ENCODE assay signal across 1 cellular context in the genomic region with DNA sequence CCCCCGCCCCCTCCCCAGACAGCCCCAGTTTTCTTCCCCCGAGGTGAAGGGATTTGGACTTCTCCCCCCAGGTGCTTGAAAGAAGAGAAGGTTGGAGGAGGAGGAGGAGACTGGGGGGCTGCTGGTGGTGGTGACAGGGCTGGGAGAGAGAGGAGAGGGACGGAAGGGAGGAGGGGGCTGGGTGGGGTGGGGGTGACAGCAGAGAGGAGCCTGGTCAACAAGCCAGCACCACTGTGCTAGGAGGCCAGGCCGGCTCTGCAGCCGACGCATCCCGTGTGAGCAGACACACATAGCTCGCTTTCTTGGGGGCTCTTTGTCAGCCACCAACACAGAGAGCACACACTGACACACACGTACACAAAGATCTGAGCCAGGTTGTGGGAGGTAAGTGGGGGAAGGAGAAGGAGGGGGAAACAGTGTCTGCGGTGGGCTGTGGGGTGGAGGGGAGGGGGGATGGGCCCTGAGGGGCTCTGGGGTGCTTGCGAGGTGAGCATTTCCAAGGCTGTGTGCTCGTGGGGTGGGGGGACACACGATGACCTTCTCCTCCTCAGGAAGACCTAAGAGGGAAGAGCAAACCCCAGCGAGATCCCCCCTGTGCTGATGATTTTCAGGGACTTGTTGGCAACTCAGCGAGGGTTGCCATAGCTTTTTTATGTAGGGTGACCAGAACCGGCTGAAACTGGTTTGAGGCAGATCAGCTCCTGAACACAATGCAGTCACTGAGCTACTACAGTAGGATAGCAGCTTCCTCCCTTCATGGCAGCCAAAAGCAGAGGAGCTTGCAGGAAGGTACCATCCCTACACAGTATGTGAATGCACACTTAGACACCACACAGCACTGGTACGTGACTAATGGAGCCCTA.
TF ChIP-seq lines count a peak whose summit lies in the region.

A gene with protein sequence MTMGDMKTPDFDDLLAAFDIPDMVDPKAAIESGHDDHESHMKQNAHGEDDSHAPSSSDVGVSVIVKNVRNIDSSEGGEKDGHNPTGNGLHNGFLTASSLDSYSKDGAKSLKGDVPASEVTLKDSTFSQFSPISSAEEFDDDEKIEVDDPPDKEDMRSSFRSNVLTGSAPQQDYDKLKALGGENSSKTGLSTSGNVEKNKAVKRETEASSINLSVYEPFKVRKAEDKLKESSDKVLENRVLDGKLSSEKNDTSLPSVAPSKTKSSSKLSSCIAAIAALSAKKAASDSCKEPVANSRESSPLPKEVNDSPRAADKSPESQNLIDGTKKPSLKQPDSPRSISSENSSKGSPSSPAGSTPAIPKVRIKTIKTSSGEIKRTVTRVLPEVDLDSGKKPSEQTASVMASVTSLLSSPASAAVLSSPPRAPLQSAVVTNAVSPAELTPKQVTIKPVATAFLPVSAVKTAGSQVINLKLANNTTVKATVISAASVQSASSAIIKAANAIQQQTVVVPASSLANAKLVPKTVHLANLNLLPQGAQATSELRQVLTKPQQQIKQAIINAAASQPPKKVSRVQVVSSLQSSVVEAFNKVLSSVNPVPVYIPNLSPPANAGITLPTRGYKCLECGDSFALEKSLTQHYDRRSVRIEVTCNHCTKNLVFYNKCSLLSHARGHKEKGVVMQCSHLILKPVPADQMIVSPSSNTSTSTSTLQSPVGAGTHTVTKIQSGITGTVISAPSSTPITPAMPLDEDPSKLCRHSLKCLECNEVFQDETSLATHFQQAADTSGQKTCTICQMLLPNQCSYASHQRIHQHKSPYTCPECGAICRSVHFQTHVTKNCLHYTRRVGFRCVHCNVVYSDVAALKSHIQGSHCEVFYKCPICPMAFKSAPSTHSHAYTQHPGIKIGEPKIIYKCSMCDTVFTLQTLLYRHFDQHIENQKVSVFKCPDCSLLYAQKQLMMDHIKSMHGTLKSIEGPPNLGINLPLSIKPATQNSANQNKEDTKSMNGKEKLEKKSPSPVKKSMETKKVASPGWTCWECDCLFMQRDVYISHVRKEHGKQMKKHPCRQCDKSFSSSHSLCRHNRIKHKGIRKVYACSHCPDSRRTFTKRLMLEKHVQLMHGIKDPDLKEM (N-terminal part only) (plus strand): TSS at position 732 of the 863 bp plus-strand sequence. CDS start 53,411 bp downstream, outside the sequence.

TF ChIP-seq in GM23338, 12 proteins besides CTCF, POLR2A, EP300 and RAD21:
- TF ChIP-seq, protein P1, sequence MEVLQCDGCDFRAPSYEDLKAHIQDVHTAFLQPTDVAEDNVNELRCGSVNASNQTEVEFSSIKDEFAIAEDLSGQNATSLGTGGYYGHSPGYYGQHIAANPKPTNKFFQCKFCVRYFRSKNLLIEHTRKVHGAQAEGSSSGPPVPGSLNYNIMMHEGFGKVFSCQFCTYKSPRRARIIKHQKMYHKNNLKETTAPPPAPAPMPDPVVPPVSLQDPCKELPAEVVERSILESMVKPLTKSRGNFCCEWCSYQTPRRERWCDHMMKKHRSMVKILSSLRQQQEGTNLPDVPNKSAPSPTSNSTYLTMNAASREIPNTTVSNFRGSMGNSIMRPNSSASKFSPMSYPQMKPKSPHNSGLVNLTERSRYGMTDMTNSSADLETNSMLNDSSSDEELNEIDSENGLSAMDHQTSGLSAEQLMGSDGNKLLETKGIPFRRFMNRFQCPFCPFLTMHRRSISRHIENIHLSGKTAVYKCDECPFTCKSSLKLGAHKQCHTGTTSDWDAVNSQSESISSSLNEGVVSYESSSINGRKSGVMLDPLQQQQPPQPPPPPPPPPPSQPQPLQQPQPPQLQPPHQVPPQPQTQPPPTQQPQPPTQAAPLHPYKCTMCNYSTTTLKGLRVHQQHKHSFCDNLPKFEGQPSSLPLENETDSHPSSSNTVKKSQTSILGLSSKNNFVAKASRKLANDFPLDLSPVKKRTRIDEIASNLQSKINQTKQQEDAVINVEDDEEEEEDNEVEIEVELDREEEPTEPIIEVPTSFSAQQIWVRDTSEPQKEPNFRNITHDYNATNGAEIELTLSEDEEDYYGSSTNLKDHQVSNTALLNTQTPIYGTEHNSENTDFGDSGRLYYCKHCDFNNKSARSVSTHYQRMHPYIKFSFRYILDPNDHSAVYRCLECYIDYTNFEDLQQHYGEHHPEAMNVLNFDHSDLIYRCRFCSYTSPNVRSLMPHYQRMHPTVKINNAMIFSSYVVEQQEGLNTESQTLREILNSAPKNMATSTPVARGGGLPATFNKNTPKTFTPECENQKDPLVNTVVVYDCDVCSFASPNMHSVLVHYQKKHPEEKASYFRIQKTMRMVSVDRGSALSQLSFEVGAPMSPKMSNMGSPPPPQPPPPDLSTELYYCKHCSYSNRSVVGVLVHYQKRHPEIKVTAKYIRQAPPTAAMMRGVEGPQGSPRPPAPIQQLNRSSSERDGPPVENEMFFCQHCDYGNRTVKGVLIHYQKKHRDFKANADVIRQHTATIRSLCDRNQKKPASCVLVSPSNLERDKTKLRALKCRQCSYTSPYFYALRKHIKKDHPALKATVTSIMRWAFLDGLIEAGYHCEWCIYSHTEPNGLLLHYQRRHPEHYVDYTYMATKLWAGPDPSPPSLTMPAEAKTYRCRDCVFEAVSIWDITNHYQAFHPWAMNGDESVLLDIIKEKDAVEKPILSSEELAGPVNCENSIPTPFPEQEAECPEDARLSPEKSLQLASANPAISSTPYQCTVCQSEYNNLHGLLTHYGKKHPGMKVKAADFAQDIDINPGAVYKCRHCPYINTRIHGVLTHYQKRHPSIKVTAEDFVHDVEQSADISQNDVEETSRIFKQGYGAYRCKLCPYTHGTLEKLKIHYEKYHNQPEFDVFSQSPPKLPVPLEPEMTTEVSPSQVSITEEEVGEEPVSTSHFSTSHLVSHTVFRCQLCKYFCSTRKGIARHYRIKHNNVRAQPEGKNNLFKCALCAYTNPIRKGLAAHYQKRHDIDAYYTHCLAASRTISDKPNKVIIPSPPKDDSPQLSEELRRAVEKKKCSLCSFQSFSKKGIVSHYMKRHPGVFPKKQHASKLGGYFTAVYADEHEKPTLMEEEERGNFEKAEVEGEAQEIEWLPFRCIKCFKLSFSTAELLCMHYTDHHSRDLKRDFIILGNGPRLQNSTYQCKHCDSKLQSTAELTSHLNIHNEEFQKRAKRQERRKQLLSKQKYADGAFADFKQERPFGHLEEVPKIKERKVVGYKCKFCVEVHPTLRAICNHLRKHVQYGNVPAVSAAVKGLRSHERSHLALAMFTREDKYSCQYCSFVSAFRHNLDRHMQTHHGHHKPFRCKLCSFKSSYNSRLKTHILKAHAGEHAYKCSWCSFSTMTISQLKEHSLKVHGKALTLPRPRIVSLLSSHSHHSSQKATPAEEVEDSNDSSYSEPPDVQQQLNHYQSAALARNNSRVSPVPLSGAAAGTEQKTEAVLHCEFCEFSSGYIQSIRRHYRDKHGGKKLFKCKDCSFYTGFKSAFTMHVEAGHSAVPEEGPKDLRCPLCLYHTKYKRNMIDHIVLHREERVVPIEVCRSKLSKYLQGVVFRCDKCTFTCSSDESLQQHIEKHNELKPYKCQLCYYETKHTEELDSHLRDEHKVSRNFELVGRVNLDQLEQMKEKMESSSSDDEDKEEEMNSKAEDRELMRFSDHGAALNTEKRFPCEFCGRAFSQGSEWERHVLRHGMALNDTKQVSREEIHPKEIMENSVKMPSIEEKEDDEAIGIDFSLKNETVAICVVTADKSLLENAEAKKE (CRISPR knock-in tag; IDR thresholded peaks at IDR 0.05), result no peak
- TF ChIP-seq EZH2phosphoT487 (IDR thresholded peaks at IDR 0.05; ENCODE audit: unreplicated experiment) (no peak), ZNF114 (CRISPR knock-in tag; IDR thresholded peaks at IDR 0.05) (no peak), ZNF331 (CRISPR knock-in tag; IDR thresholded peaks at IDR 0.05; ENCODE audit: low read depth) (no peak), POLR2AphosphoS5 (IDR thresholded peaks at IDR 0.05; ENCODE audit: low read depth) (peak; percentile 16; the same call in 1 of the 2 replicates), CREB1 (CRISPR knock-in tag; IDR thresholded peaks at IDR 0.05; ENCODE audit: low read depth) (no peak)
- TF ChIP-seq, protein P2, sequence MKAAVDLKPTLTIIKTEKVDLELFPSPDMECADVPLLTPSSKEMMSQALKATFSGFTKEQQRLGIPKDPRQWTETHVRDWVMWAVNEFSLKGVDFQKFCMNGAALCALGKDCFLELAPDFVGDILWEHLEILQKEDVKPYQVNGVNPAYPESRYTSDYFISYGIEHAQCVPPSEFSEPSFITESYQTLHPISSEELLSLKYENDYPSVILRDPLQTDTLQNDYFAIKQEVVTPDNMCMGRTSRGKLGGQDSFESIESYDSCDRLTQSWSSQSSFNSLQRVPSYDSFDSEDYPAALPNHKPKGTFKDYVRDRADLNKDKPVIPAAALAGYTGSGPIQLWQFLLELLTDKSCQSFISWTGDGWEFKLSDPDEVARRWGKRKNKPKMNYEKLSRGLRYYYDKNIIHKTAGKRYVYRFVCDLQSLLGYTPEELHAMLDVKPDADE (IDR thresholded peaks at IDR 0.05), result no peak
